ENCODE assay signal across 17 cellular contexts in genomic region chr19:1949304-1950101, GRCh38. TPM values are rescaled to one million over a fixed set of nuclear protein-coding genes. Genes with fewer than 3 reads are reported as not detected.
DNase-seq lines count a peak whose midpoint lies in the region; ATAC-seq and TF ChIP-seq lines count a peak whose summit lies in the region.
"Had no signal": no experiment of that assay in that cellular context is flagged by ENCODE, and none has a peak within 500 bp of the region (broad histone marks: within the 10 kb centered on the region; RNA-seq: fewer than 3 reads in every experiment).

No MANE protein-coding gene starts in this region.

- H3K27me3 Mint-ChIP-seq in central memory CD8-positive, alpha-beta T cell, result no peaks in the 10 kb centered on the region
- H3K27me3 Mint-ChIP-seq in natural killer cell (ENCODE audit: low read depth in 2 of 2) (no peaks in the 10 kb centered on the region), glutamatergic neuron (ENCODE audit: unreplicated experiment) (peaks cover 4% of the 10 kb centered on the region)
- H3K27me3 Mint-ChIP-seq in stimulated activated memory B cell treated with anti-CD40 and anti-IgM and Interleukin-4, amounts not matched to agents 10 μg/mL and 1 μg/mL and 100 μg/mL, for 72 hours, result no peaks in the 10 kb centered on the region
- H3K27me3 Mint-ChIP-seq: CD8-positive, alpha-beta memory T cell had no signal

- CTCF ChIA-PET in HEK293 (lab: Yijun Ruan, JAX), result no interaction called here

- POLR2A ChIA-PET in HEK293 (lab: Yijun Ruan, JAX), result no interaction called here

- H3K4me3 ChIP-seq in HEK293 (ENCODE audit: low read depth, low read length), result no peak overlapping the region
- H3K4me3 ChIP-seq: BLaER1, SK-N-MC had no signal

- no peak overlapping the region for H3K4me3 Mint-ChIP-seq in central memory CD8-positive, alpha-beta T cell
- H3K4me3 Mint-ChIP-seq in natural killer cell (peak overlapping the region; percentile 37), glutamatergic neuron (ENCODE audit: unreplicated experiment) (no peak overlapping the region)
- H3K4me3 Mint-ChIP-seq in stimulated activated memory B cell treated with anti-CD40 and anti-IgM and Interleukin-4, amounts not matched to agents 10 μg/mL and 1 μg/mL and 100 μg/mL, for 72 hours, result no peak overlapping the region

- 0 out of 2 replicates have a peak overlapping the region, but pooled peaks have one; percentile 24 for H3K27ac ChIP-seq in HEK293 (ENCODE audit: extremely low read depth, low read depth, low read length)
- H3K27ac ChIP-seq: BLaER1, SK-N-MC had no signal

- H3K36me3 Mint-ChIP-seq in central memory CD8-positive, alpha-beta T cell (ENCODE audit: insufficient read depth), result peaks cover 28% of the 10 kb centered on the region
- no peaks in the 10 kb centered on the region for H3K36me3 Mint-ChIP-seq in natural killer cell
- peaks cover 7% of the 10 kb centered on the region for H3K36me3 Mint-ChIP-seq in stimulated activated memory B cell treated with anti-CD40 and anti-IgM and Interleukin-4, amounts not matched to agents 10 μg/mL and 1 μg/mL and 100 μg/mL, for 72 hours
- H3K36me3 Mint-ChIP-seq in glutamatergic neuron (ENCODE audit: unreplicated experiment), result no peaks in the 10 kb centered on the region

- no peaks in the 10 kb centered on the region for H3K9me3 Mint-ChIP-seq in central memory CD8-positive, alpha-beta T cell
- H3K9me3 Mint-ChIP-seq in natural killer cell (no peaks in the 10 kb centered on the region), glutamatergic neuron (ENCODE audit: unreplicated experiment) (peaks cover 4% of the 10 kb centered on the region)
- H3K9me3 Mint-ChIP-seq in stimulated activated memory B cell treated with anti-CD40 and anti-IgM and Interleukin-4, amounts not matched to agents 10 μg/mL and 1 μg/mL and 100 μg/mL, for 72 hours, result no peaks in the 10 kb centered on the region
- H3K9me3 Mint-ChIP-seq: CD8-positive, alpha-beta memory T cell had no signal

- H3K9me3 ChIP-seq in HEK293 (ENCODE audit: control insufficient read depth, insufficient read depth, low read depth, low read length), result no peaks in the 10 kb centered on the region

- H3K4me1 ChIP-seq in HEK293 (ENCODE audit: control insufficient read depth, insufficient read depth, low read length), result no peaks in the 10 kb centered on the region

- intact Hi-C loops in natural killer cell (cut with micrococcal nuclease), result no loop called here

- H3K4me1 Mint-ChIP-seq in central memory CD8-positive, alpha-beta T cell, result peaks cover 14% of the 10 kb centered on the region
- H3K4me1 Mint-ChIP-seq in natural killer cell (peaks cover 13 to 18% of the 10 kb centered on the region in 2 donors), glutamatergic neuron (ENCODE audit: low read depth, unreplicated experiment) (peaks cover 4% of the 10 kb centered on the region)
- H3K4me1 Mint-ChIP-seq in stimulated activated memory B cell treated with anti-CD40 and anti-IgM and Interleukin-4, amounts not matched to agents 10 μg/mL and 1 μg/mL and 100 μg/mL, for 72 hours, result peaks cover 26% of the 10 kb centered on the region

- DNase-seq in central memory CD8-positive, alpha-beta T cell (ENCODE audit: low spot score in 2 of 2), result no peak
- DNase-seq in natural killer cell (no peak), glutamatergic neuron (no peak)
- DNase-seq: CD8-positive, alpha-beta memory T cell; H7; NCI-H1092 treated with DMSO at 0.1 percent for 48 hours; NCI-H2081; NCI-H2171 treated with DMSO at 0.1 percent for 48 hours; NCI-H446 treated with DMSO at 0.1 percent for 48 hours had no signal

- ATAC-seq in central memory CD8-positive, alpha-beta T cell (replicated peaks; ENCODE audit: extremely low read depth, poor library complexity, severe bottlenecking), result no peak
- ATAC-seq in natural killer cell, result no peak
- ATAC-seq in stimulated activated memory B cell treated with anti-CD40 and anti-IgM and Interleukin-4, amounts not matched to agents 10 μg/mL and 1 μg/mL and 100 μg/mL, for 72 hours, result no peak
- ATAC-seq in GM18868 (IDR thresholded peaks at IDR 0.05; ENCODE audit: unreplicated experiment), result no peak
- ATAC-seq in GM21381 (IDR thresholded peaks at IDR 0.05; ENCODE audit: unreplicated experiment), result no peak
- ATAC-seq: Panc1, Right ventricle myocardium inferior had no signal

- H3K27ac Mint-ChIP-seq in central memory CD8-positive, alpha-beta T cell (ENCODE audit: low read depth), result peak overlapping the region; percentile 82
- H3K27ac Mint-ChIP-seq in natural killer cell, result peak overlapping the region; percentile 42 to 67
- peak overlapping the region; percentile 21 for H3K27ac Mint-ChIP-seq in stimulated activated memory B cell treated with anti-CD40 and anti-IgM and Interleukin-4, amounts not matched to agents 10 μg/mL and 1 μg/mL and 100 μg/mL, for 72 hours
- H3K27ac Mint-ChIP-seq in glutamatergic neuron (ENCODE audit: unreplicated experiment), result no peak overlapping the region

- peaks cover 3 to 39% of the 10 kb centered on the region in 2 experiments; a peak in 2 of 3 replicates for H3K36me3 ChIP-seq in HEK293 (ENCODE audit: control insufficient read depth in 2 of 2, insufficient read depth in 1 of 2, low read length in 2 of 2)

- no peak for TF ChIP-seq CTCF in HEK293 (tag by site-specific recombination; IDR thresholded peaks at IDR 0.05)
- no peak for TF ChIP-seq CTCF in natural killer cell (IDR thresholded peaks at IDR 0.05)
- TF ChIP-seq CTCF in glutamatergic neuron (IDR thresholded peaks at IDR 0.05; ENCODE audit: partially characterized antibody, unreplicated experiment), result no peak

TF ChIP-seq in HEK293, 187 proteins besides CTCF, POLR2A, EP300 and RAD21:
- no peak for TF ChIP-seq ZNF138 (tag by site-specific recombination; IDR thresholded peaks at IDR 0.05; ENCODE audit: borderline replicate concordance)

RNA-seq across cellular contexts. Expression of gene CSNK1G2, which starts 8.5 kb away (rescaled TPM):
- total RNA-seq in natural killer cell (100 to 1,000 TPM; 138 to 143 (median 139) TPM), glutamatergic neuron (ENCODE audit: unreplicated experiment) (104 TPM)

RNA-seq across cellular contexts. Expression of gene ADAT3, which starts 44.3 kb away (rescaled TPM):
- total RNA-seq in natural killer cell (10 to 100 TPM; 13.0 to 20.9 (median 13.1) TPM), glutamatergic neuron (ENCODE audit: unreplicated experiment) (10.9 TPM)

RNA-seq across cellular contexts. Expression of gene SCAMP4, which starts 44.3 kb away (rescaled TPM):
- total RNA-seq in natural killer cell, result 10 to 100 TPM; 43.1 to 53.7 (median 46.9) TPM
- 66.3 TPM for total RNA-seq in glutamatergic neuron (ENCODE audit: unreplicated experiment)
